In genomic region chr16:49352923-49353322, GRCh38 we compare ENCODE assay signal across 14 cellular contexts. TPM values are rescaled to one million over a fixed set of nuclear protein-coding genes. Genes with fewer than 3 reads are reported as not detected.
DNase-seq lines count a peak whose midpoint lies in the region; ATAC-seq and TF ChIP-seq lines count a peak whose summit lies in the region.
"Had no signal": no experiment of that assay in that cellular context is flagged by ENCODE, and none has a peak within 500 bp of the region (broad histone marks: within the 10 kb centered on the region; RNA-seq: fewer than 3 reads in every experiment).

No MANE protein-coding gene starts in this region.

- no peak overlapping the region for H3K27ac Mint-ChIP-seq in immature natural killer cell
- H3K27ac Mint-ChIP-seq in stimulated activated memory B cell treated with anti-CD40 and anti-IgM and Interleukin-4, amounts not matched to agents 10 μg/mL and 1 μg/mL and 100 μg/mL, for 72 hours, result no peak overlapping the region
- H3K27ac Mint-ChIP-seq: activated CD4-positive, alpha-beta memory T cell treated with anti-CD3 and anti-CD28 coated beads for 36 hours; natural killer cell treated with Interleukin-12 subunit alpha and Interleukin-12 subunit beta and Interleukin-15 and Interleukin-18, amount 100 ng/mL, for 72 hours had no signal

- H3K4me1 Mint-ChIP-seq in immature natural killer cell, result no peaks in the 10 kb centered on the region
- no peaks in the 10 kb centered on the region for H3K4me1 Mint-ChIP-seq in stimulated activated memory B cell treated with anti-CD40 and anti-IgM and Interleukin-4, amounts not matched to agents 10 μg/mL and 1 μg/mL and 100 μg/mL, for 72 hours

- H3K27me3 Mint-ChIP-seq in immature natural killer cell (ENCODE audit: low read depth in 3 of 3), result peaks cover 0 to 6% (median 2%) of the 10 kb centered on the region in 3 donors
- peaks cover 30% of the 10 kb centered on the region for H3K27me3 Mint-ChIP-seq in stimulated activated memory B cell treated with anti-CD40 and anti-IgM and Interleukin-4, amounts not matched to agents 10 μg/mL and 1 μg/mL and 100 μg/mL, for 72 hours

- no peak overlapping the region for H3K9ac ChIP-seq in NT2/D1 (ENCODE audit: insufficient read length, low read depth)

- H3K4me3 ChIP-seq in GM06990 (replicated peaks; ENCODE audit: low read depth, low read length) (no peak overlapping the region), NT2/D1 (ENCODE audit: insufficient read length, low read depth) (no peak overlapping the region), foreskin fibroblast (ENCODE audit: low read depth in 1 of 2, low read length in 2 of 2) (no peak overlapping the region)
- H3K4me3 ChIP-seq: gastrocnemius medialis, upper lobe of right lung had no signal

- peak; percentile 10 for DNase-seq in AG08395 (ENCODE audit: low spot score)
- no peak for DNase-seq in GM06990 (ENCODE audit: extremely low read depth, insufficient read length)
- peak; percentile 57 for DNase-seq in NT2/D1 (ENCODE audit: low read depth, low spot score)
- no peak for DNase-seq in foreskin fibroblast
- DNase-seq in immature natural killer cell, result no peak
- DNase-seq: activated CD4-positive, alpha-beta memory T cell treated with anti-CD3 and anti-CD28 coated beads for 36 hours; gastrocnemius medialis; stimulated activated CD4-positive, alpha-beta T cell treated with anti-CD3 and anti-CD28 coated beads, Interleukin-4, amount 100 ng/mL, for 1 hour; upper lobe of right lung had no signal

- no peaks in the 10 kb centered on the region for H3K9me3 Mint-ChIP-seq in immature natural killer cell
- H3K9me3 Mint-ChIP-seq in stimulated activated memory B cell treated with anti-CD40 and anti-IgM and Interleukin-4, amounts not matched to agents 10 μg/mL and 1 μg/mL and 100 μg/mL, for 72 hours, result peaks cover 4% of the 10 kb centered on the region
- H3K9me3 Mint-ChIP-seq: activated CD4-positive, alpha-beta memory T cell treated with anti-CD3 and anti-CD28 coated beads for 36 hours; natural killer cell treated with Interleukin-12 subunit alpha and Interleukin-12 subunit beta and Interleukin-15 and Interleukin-18, amount 100 ng/mL, for 72 hours had no signal

- H3K36me3 ChIP-seq in GM06990 (ENCODE audit: control insufficient read depth, insufficient read depth, low read length) (no peaks in the 10 kb centered on the region), NT2/D1 (ENCODE audit: insufficient read depth, insufficient read length, low read length) (no peaks in the 10 kb centered on the region)
- H3K36me3 ChIP-seq: gastrocnemius medialis, upper lobe of right lung had no signal

- TF ChIP-seq CTCF in GM06990 (IDR thresholded peaks at IDR 0.05; ENCODE audit: insufficient read depth, low read length, poor library complexity, severe bottlenecking), result peak; percentile 62
- peak; percentile 45 for TF ChIP-seq CTCF in foreskin fibroblast (IDR thresholded peaks at IDR 0.05; ENCODE audit: low read depth, low read length)

- no peaks in the 10 kb centered on the region for H3K36me3 Mint-ChIP-seq in immature natural killer cell
- no peaks in the 10 kb centered on the region for H3K36me3 Mint-ChIP-seq in stimulated activated memory B cell treated with anti-CD40 and anti-IgM and Interleukin-4, amounts not matched to agents 10 μg/mL and 1 μg/mL and 100 μg/mL, for 72 hours
- H3K36me3 Mint-ChIP-seq: activated CD4-positive, alpha-beta memory T cell treated with anti-CD3 and anti-CD28 coated beads for 36 hours; natural killer cell treated with Interleukin-12 subunit alpha and Interleukin-12 subunit beta and Interleukin-15 and Interleukin-18, amount 100 ng/mL, for 72 hours had no signal

- H3K4me3 Mint-ChIP-seq in immature natural killer cell, result no peak overlapping the region
- no peak overlapping the region for H3K4me3 Mint-ChIP-seq in stimulated activated memory B cell treated with anti-CD40 and anti-IgM and Interleukin-4, amounts not matched to agents 10 μg/mL and 1 μg/mL and 100 μg/mL, for 72 hours
- H3K4me3 Mint-ChIP-seq: activated CD4-positive, alpha-beta memory T cell treated with anti-CD3 and anti-CD28 coated beads for 36 hours; natural killer cell treated with Interleukin-12 subunit alpha and Interleukin-12 subunit beta and Interleukin-15 and Interleukin-18, amount 100 ng/mL, for 72 hours had no signal

- H3K9me3 ChIP-seq in NT2/D1 (ENCODE audit: insufficient read depth, low read length), result no peaks in the 10 kb centered on the region
- H3K9me3 ChIP-seq: gastrocnemius medialis, upper lobe of right lung had no signal

- H3K4me1 ChIP-seq in NT2/D1 (ENCODE audit: insufficient read depth, insufficient read length), result peaks cover 24% of the 10 kb centered on the region
- H3K4me1 ChIP-seq: gastrocnemius medialis, upper lobe of right lung had no signal

- peaks cover 2% of the 10 kb centered on the region for H3K27me3 ChIP-seq in GM06990 (replicated peaks; ENCODE audit: control insufficient read depth, insufficient read depth, low read length)
- H3K27me3 ChIP-seq in NT2/D1 (ENCODE audit: insufficient read depth, insufficient read length), result no peaks in the 10 kb centered on the region

- ATAC-seq in GM18868 (IDR thresholded peaks at IDR 0.05; ENCODE audit: unreplicated experiment) (no peak), HG03039 (IDR thresholded peaks at IDR 0.05; ENCODE audit: unreplicated experiment) (no peak)
- no peak for ATAC-seq in stimulated activated memory B cell treated with anti-CD40 and anti-IgM and Interleukin-4, amounts not matched to agents 10 μg/mL and 1 μg/mL and 100 μg/mL, for 72 hours
- ATAC-seq: gastrocnemius medialis; natural killer cell treated with Interleukin-12 subunit alpha and Interleukin-12 subunit beta and Interleukin-15 and Interleukin-18, amount 100 ng/mL, for 72 hours; upper lobe of right lung had no signal

RNA-seq across cellular contexts. Expression of gene C16orf78, which starts 20.7 kb away (rescaled TPM):
- not detected for polyA plus RNA-seq in immature natural killer cell
- polyA plus RNA-seq: adipose tissue had no signal

Comparison
In these comparisons a context has a peak if more than half of its experiments do, and no peak if none do; other contexts are left out.
1. DNase-seq: peak in AG08395 (single experiment) and NT2/D1 (single experiment); none in GM06990 (single experiment), foreskin fibroblast (0 of 2) and immature natural killer cell (0 of 3).